ENCODE assay signal across 27 cellular contexts in genomic region chr11:13128381-13128780, GRCh38.
"Had no signal": no experiment of that assay in that cellular context is flagged by ENCODE, and none has a peak within 500 bp of the region (broad histone marks: within the 10 kb centered on the region; RNA-seq: fewer than 3 reads in every experiment).

No MANE protein-coding gene starts in this region.

- FAIRE-seq: astrocyte, TTC549 had no signal

- H3K27ac ChIP-seq: adrenal gland, body of pancreas, breast epithelium, PC-9 had no signal

- H2AFZ ChIP-seq: PC-9 had no signal

- H3K4me2 ChIP-seq: PC-9 had no signal

- DNase-seq: activated CD4-positive, alpha-beta T cell treated with anti-CD3 and anti-CD28 coated beads for 36 hours; activated CD4-positive, alpha-beta T cell treated with anti-CD3 and anti-CD28 coated beads, Interleukin-2, amount 10 ng/mL, durations not matched to agents 7 days and 5 days; activated CD4-positive, alpha-beta T cell treated with anti-CD3 and anti-CD28 coated beads, Interleukin-2, amount 50 U/mL, for 48 hours; activated CD8-positive, alpha-beta T cell treated with anti-CD3 and anti-CD28 coated beads, Interleukin-2, amount 10 ng/mL, durations not matched to agents 7 days and 5 days; activated gamma-delta T cell treated with Interleukin-2 at 50 U/mL for 16 hours; activated naive CD4-positive, alpha-beta T cell treated with anti-CD3 and anti-CD28 coated beads for 36 hours; activated T-cell treated with anti-CD3 and anti-CD28 coated beads, Interleukin-2, amount 50 U/mL, for 24 hours; adrenal gland; body of pancreas; Karpas-422; MG63; NCI-H1048; NCI-H1105 treated with DMSO at 0.1 percent for 48 hours; NCI-H1436; NCI-H1694; NCI-H2029; NCI-H2171; NCI-H510A; NCI-H526; NCI-H748 treated with DMSO at 0.1 percent for 48 hours; NK-92 treated with Interleukin-12 subunit alpha and Interleukin-12 subunit beta, amount 100 ng/mL, for 24 hours; PC-9; Right ventricle myocardium superior; T1000 had no signal

- H3K27me3 ChIP-seq: body of pancreas, breast epithelium, MG63 had no signal

- H3K36me3 ChIP-seq: adrenal gland, breast epithelium, MG63 had no signal

- H3K9me3 ChIP-seq: adrenal gland, body of pancreas, breast epithelium had no signal

- H3K4me1 ChIP-seq: adrenal gland, body of pancreas, breast epithelium had no signal

- H3K4me3 ChIP-seq: adrenal gland, body of pancreas, breast epithelium, MG63, PC-9 had no signal
